ENCODE assay signal across 18 cellular contexts in genomic region chr10:18158698-18159342, GRCh38. TPM values are rescaled to one million over a fixed set of nuclear protein-coding genes. Genes with fewer than 3 reads are reported as not detected.
DNase-seq lines count a peak whose midpoint lies in the region; ATAC-seq and TF ChIP-seq lines count a peak whose summit lies in the region.
"Had no signal": no experiment of that assay in that cellular context is flagged by ENCODE, and none has a peak within 500 bp of the region (broad histone marks: within the 10 kb centered on the region; RNA-seq: fewer than 3 reads in every experiment).

No MANE protein-coding gene starts in this region.

- H3K36me3 Mint-ChIP-seq in HFFc6 (ENCODE audit: low read depth) (no peaks in the 10 kb centered on the region), brain (no peaks in the 10 kb centered on the region), progenitor cell of endocrine pancreas (ENCODE audit: insufficient read depth) (peaks cover 2% of the 10 kb centered on the region)
- no peaks in the 10 kb centered on the region for H3K36me3 Mint-ChIP-seq in activated naive CD4-positive, alpha-beta T cell treated with anti-CD3 and anti-CD28 coated beads, Interleukin-2, amount 50 U/mL, for 72 hours

- no peaks in the 10 kb centered on the region for H3K9me3 Mint-ChIP-seq in HFFc6
- no peaks in the 10 kb centered on the region for H3K9me3 Mint-ChIP-seq in brain
- peaks cover 4% of the 10 kb centered on the region for H3K9me3 Mint-ChIP-seq in progenitor cell of endocrine pancreas (ENCODE audit: low read depth)
- peaks cover 0 to 14% of the 10 kb centered on the region in 2 donors for H3K9me3 Mint-ChIP-seq in activated naive CD4-positive, alpha-beta T cell treated with anti-CD3 and anti-CD28 coated beads, Interleukin-2, amount 50 U/mL, for 72 hours
- H3K9me3 Mint-ChIP-seq: activated naive CD4-positive, alpha-beta T cell treated with anti-CD3 and anti-CD28 coated beads for 36 hours; central memory CD8-positive, alpha-beta T cell had no signal

- H3K4me3 Mint-ChIP-seq in HFFc6 (peak overlapping the region; percentile 44; the same call in 1 of the 2 replicates), brain (peak overlapping the region in 2 of 5 experiments; percentile 53 to 71), progenitor cell of endocrine pancreas (ENCODE audit: low read depth) (no peak overlapping the region)
- H3K4me3 Mint-ChIP-seq: activated naive CD4-positive, alpha-beta T cell treated with anti-CD3 and anti-CD28 coated beads for 36 hours; central memory CD8-positive, alpha-beta T cell had no signal

- no peaks in the 10 kb centered on the region for H3K36me3 ChIP-seq in left ventricle myocardium inferior
- H3K36me3 ChIP-seq: BLaER1, lower lobe of right lung had no signal

- no peaks in the 10 kb centered on the region for H3K9me3 ChIP-seq in left ventricle myocardium inferior (replicated peaks)
- H3K9me3 ChIP-seq: BLaER1, lower lobe of right lung had no signal

- TF ChIP-seq CTCF in HFFc6 (IDR thresholded peaks at IDR 0.05) (no peak), brain (conservative IDR thresholded peaks at IDR 0.05) (no peak), left ventricle myocardium inferior (IDR thresholded peaks at IDR 0.05; ENCODE audit: borderline replicate concordance) (no peak), progenitor cell of endocrine pancreas (IDR thresholded peaks at IDR 0.05; ENCODE audit: unreplicated experiment) (no peak)

- H3K4me1 Mint-ChIP-seq in HFFc6 (ENCODE audit: low read depth): peaks cover 23% of the 10 kb centered on the region
- peaks cover 10% of the 10 kb centered on the region for H3K4me1 Mint-ChIP-seq in brain
- H3K4me1 Mint-ChIP-seq in progenitor cell of endocrine pancreas (ENCODE audit: low read depth): peaks cover 2% of the 10 kb centered on the region
- H3K4me1 Mint-ChIP-seq: central memory CD8-positive, alpha-beta T cell had no signal

- H3K27ac ChIP-seq in left ventricle myocardium inferior (replicated peaks): peak overlapping the region; percentile 42
- H3K27ac ChIP-seq: BLaER1, HL-60, lower lobe of right lung had no signal

- H3K27ac Mint-ChIP-seq in HFFc6 (no peak overlapping the region), brain (peak overlapping the region in 3 of 5 experiments; percentile 39 to 86 (median 83)), progenitor cell of endocrine pancreas (no peak overlapping the region)
- H3K27ac Mint-ChIP-seq in activated naive CD4-positive, alpha-beta T cell treated with anti-CD3 and anti-CD28 coated beads, Interleukin-2, amount 50 U/mL, for 72 hours: no peak overlapping the region
- H3K27ac Mint-ChIP-seq: activated naive CD4-positive, alpha-beta T cell treated with anti-CD3 and anti-CD28 coated beads for 36 hours had no signal

- intact Hi-C loops in left ventricle myocardium inferior (cut with micrococcal nuclease): no loop called here

- H3K27me3 Mint-ChIP-seq in HFFc6 (ENCODE audit: insufficient read depth) (peaks cover 5% of the 10 kb centered on the region), brain (no peaks in the 10 kb centered on the region), progenitor cell of endocrine pancreas (no peaks in the 10 kb centered on the region)
- H3K27me3 Mint-ChIP-seq: central memory CD8-positive, alpha-beta T cell had no signal

- no peaks in the 10 kb centered on the region for H3K27me3 ChIP-seq in left ventricle myocardium inferior (ENCODE audit: low read depth)
- H3K27me3 ChIP-seq: BLaER1 had no signal

- ATAC-seq in GM18517 (IDR thresholded peaks at IDR 0.05; ENCODE audit: unreplicated experiment): no peak
- no peak for ATAC-seq in activated naive CD4-positive, alpha-beta T cell treated with anti-CD3 and anti-CD28 coated beads, Interleukin-2, amount 50 U/mL, for 72 hours
- ATAC-seq: lower lobe of right lung had no signal

- H3K4me3 ChIP-seq in left ventricle myocardium inferior (peak overlapping the region; percentile 24), skeletal muscle cell (ENCODE audit: low read depth, low read length) (no peak overlapping the region)
- H3K4me3 ChIP-seq: BLaER1, lower lobe of right lung had no signal

- peaks cover 18% of the 10 kb centered on the region for H3K4me1 ChIP-seq in left ventricle myocardium inferior
- H3K4me1 ChIP-seq: BLaER1, lower lobe of right lung had no signal

- no peak for DNase-seq in HFFc6
- no peak for DNase-seq in left ventricle myocardium inferior
- peak; percentile 45 for DNase-seq in skeletal muscle cell (ENCODE audit: low read depth)
- DNase-seq in progenitor cell of endocrine pancreas (ENCODE audit: low spot score, unreplicated experiment): no peak
- no peak for DNase-seq in LoVo (ENCODE audit: low spot score)
- no peak for DNase-seq in activated naive CD4-positive, alpha-beta T cell treated with anti-CD3 and anti-CD28 coated beads, Interleukin-2, amount 50 U/mL, for 72 hours (ENCODE audit: low spot score in 2 of 2)
- DNase-seq: activated CD8-positive, alpha-beta memory T cell treated with anti-CD3 and anti-CD28 coated beads, Interleukin-2, amount 50 U/mL, for 4 hours; activated naive CD4-positive, alpha-beta T cell treated with anti-CD3 and anti-CD28 coated beads for 36 hours; DMS79; lower lobe of right lung; NCI-H1694; NCI-H69; T-helper 1 cell had no signal

RNA-seq across cellular contexts. Expression of gene CACNB2, which starts 18.6 kb away (rescaled TPM):
- not detected for total RNA-seq in HFFc6 (2021; fragmentation: NEBNext Ultra II Directional; extraction: Animal tissue kit (Norgen Biotek cat#: 25700))
- 2.9 TPM for polyA plus RNA-seq in brain (ENCODE audit: insufficient read depth, low read depth, low replicate concordance)
- total RNA-seq in left ventricle myocardium inferior (38.1 TPM), progenitor cell of endocrine pancreas (4.9 and 6.5 TPM in 2 replicates)
- not detected for total RNA-seq in activated naive CD4-positive, alpha-beta T cell treated with anti-CD3 and anti-CD28 coated beads, Interleukin-2, amount 50 U/mL, for 72 hours
- total RNA-seq: activated naive CD4-positive, alpha-beta T cell treated with anti-CD3 and anti-CD28 coated beads for 36 hours had no signal

Comparison
In these comparisons a context has a peak if more than half of its experiments do, and no peak if none do; other contexts are left out.
1. H3K27ac Mint-ChIP-seq: peak in brain (3 of 5); none in HFFc6 (single experiment), progenitor cell of endocrine pancreas (single experiment) and activated naive CD4-positive, alpha-beta T cell treated with anti-CD3 and anti-CD28 coated beads, Interleukin-2, amount 50 U/mL, for 72 hours (0 of 2).